ENCODE assay signal across 13 cellular contexts in genomic region chr12:46450279-46450748, GRCh38.
DNase-seq lines count a peak whose midpoint lies in the region; ATAC-seq and TF ChIP-seq lines count a peak whose summit lies in the region.
"Had no signal": no experiment of that assay in that cellular context is flagged by ENCODE, and none has a peak within 500 bp of the region (broad histone marks: within the 10 kb centered on the region; RNA-seq: fewer than 3 reads in every experiment).

No MANE protein-coding gene starts in this region.

- H3K9me3 ChIP-seq in breast epithelium = no peaks in the 10 kb centered on the region

- no peaks in the 10 kb centered on the region for H3K27me3 ChIP-seq in breast epithelium

- peak overlapping the region; percentile 86 for H3K27ac Mint-ChIP-seq in activated naive CD8-positive, alpha-beta T cell
- H3K27ac Mint-ChIP-seq in activated naive CD8-positive, alpha-beta T cell treated with anti-CD3 and anti-CD28 coated beads for 36 hours = no peak overlapping the region
- H3K27ac Mint-ChIP-seq: T-helper 1 cell treated with Interleukin-12 subunit alpha and Interleukin-12 subunit beta and Interleukin-4 antibody, amounts not matched to agents 30 μg/mL and 1 μg/mL, for 36 hours had no signal

- DNase-seq in activated naive CD8-positive, alpha-beta T cell treated with anti-CD3 and anti-CD28 coated beads for 36 hours = no peak
- DNase-seq in breast epithelium (ENCODE audit: low spot score in 2 of 2) (peak; percentile 43 to 55), lung microvascular endothelial cell (ENCODE audit: low read depth in 2 of 2) (peak; percentile 62 to 67), ACHN (no peak), NCI-H187 treated with DMSO at 0.1 percent for 48 hours (lab: John Stamatoyannopoulos, UW) (no peak)
- no peak for DNase-seq in stimulated activated CD8-positive, alpha-beta memory T cell treated with anti-CD3 and anti-CD28 coated beads, Interleukin-4, amount 100 ng/mL, for 48 hours
- DNase-seq: activated naive CD4-positive, alpha-beta T cell; foreskin melanocyte; NCI-H1436 had no signal

- in situ Hi-C loops in ACHN (cut with HindIII; ENCODE audit: low pct_ligation_motif_present, low pct_unique_long_range_greater_than_20kb, low sequenced_read_pairs) = no loop called here

- H3K27me3 Mint-ChIP-seq in activated naive CD8-positive, alpha-beta T cell = no peaks in the 10 kb centered on the region
- H3K27me3 Mint-ChIP-seq in activated naive CD8-positive, alpha-beta T cell treated with anti-CD3 and anti-CD28 coated beads for 36 hours = no peaks in the 10 kb centered on the region

- peak overlapping the region in 1 of 2 donors; percentile 20 for H3K27ac ChIP-seq in breast epithelium

- H3K4me1 ChIP-seq in breast epithelium = peaks cover 0 to 7% of the 10 kb centered on the region in 2 donors

- no peak overlapping the region for H3K4me3 ChIP-seq in breast epithelium

- TF ChIP-seq POLR2A in breast epithelium (IDR thresholded peaks at IDR 0.05) = no peak

- peaks cover 52% of the 10 kb centered on the region for H3K4me1 Mint-ChIP-seq in activated naive CD8-positive, alpha-beta T cell (ENCODE audit: low read depth)
- H3K4me1 Mint-ChIP-seq in activated naive CD8-positive, alpha-beta T cell treated with anti-CD3 and anti-CD28 coated beads for 36 hours = peaks cover 36% of the 10 kb centered on the region

- intact Hi-C loops in breast epithelium (cut with DNase I; ENCODE audit: low total_unique reads) = no loop called here

- H3K9me3 Mint-ChIP-seq in activated naive CD8-positive, alpha-beta T cell (ENCODE audit: low read depth) = no peaks in the 10 kb centered on the region
- peaks cover 10% of the 10 kb centered on the region for H3K9me3 Mint-ChIP-seq in activated naive CD8-positive, alpha-beta T cell treated with anti-CD3 and anti-CD28 coated beads for 36 hours
- H3K9me3 Mint-ChIP-seq: neural crest cell; T-helper 1 cell treated with Interleukin-12 subunit alpha and Interleukin-12 subunit beta and Interleukin-4 antibody, amounts not matched to agents 30 μg/mL and 1 μg/mL, for 36 hours had no signal

- H3K4me3 Mint-ChIP-seq in activated naive CD8-positive, alpha-beta T cell = peak overlapping the region; percentile 54
- no peak overlapping the region for H3K4me3 Mint-ChIP-seq in activated naive CD8-positive, alpha-beta T cell treated with anti-CD3 and anti-CD28 coated beads for 36 hours
- H3K4me3 Mint-ChIP-seq: neural crest cell; T-helper 1 cell treated with Interleukin-12 subunit alpha and Interleukin-12 subunit beta and Interleukin-4 antibody, amounts not matched to agents 30 μg/mL and 1 μg/mL, for 36 hours had no signal

- no peak for TF ChIP-seq CTCF in breast epithelium (IDR thresholded peaks at IDR 0.05)

- no peaks in the 10 kb centered on the region for H3K36me3 ChIP-seq in breast epithelium

- ATAC-seq in GM18861 (IDR thresholded peaks at IDR 0.05; ENCODE audit: unreplicated experiment) = no peak

- no peaks in the 10 kb centered on the region for H3K36me3 Mint-ChIP-seq in activated naive CD8-positive, alpha-beta T cell
- H3K36me3 Mint-ChIP-seq in activated naive CD8-positive, alpha-beta T cell treated with anti-CD3 and anti-CD28 coated beads for 36 hours = no peaks in the 10 kb centered on the region

Comparison
In these comparisons a context has a peak if more than half of its experiments do, and no peak if none do; other contexts are left out.
1. DNase-seq: peak in breast epithelium (2 of 2) and lung microvascular endothelial cell (2 of 2); none in activated naive CD8-positive, alpha-beta T cell treated with anti-CD3 and anti-CD28 coated beads for 36 hours (single experiment), ACHN (single experiment), stimulated activated CD8-positive, alpha-beta memory T cell treated with anti-CD3 and anti-CD28 coated beads, Interleukin-4, amount 100 ng/mL, for 48 hours (single experiment) and NCI-H187 treated with DMSO at 0.1 percent for 48 hours (single experiment).